In the genomic region with DNA sequence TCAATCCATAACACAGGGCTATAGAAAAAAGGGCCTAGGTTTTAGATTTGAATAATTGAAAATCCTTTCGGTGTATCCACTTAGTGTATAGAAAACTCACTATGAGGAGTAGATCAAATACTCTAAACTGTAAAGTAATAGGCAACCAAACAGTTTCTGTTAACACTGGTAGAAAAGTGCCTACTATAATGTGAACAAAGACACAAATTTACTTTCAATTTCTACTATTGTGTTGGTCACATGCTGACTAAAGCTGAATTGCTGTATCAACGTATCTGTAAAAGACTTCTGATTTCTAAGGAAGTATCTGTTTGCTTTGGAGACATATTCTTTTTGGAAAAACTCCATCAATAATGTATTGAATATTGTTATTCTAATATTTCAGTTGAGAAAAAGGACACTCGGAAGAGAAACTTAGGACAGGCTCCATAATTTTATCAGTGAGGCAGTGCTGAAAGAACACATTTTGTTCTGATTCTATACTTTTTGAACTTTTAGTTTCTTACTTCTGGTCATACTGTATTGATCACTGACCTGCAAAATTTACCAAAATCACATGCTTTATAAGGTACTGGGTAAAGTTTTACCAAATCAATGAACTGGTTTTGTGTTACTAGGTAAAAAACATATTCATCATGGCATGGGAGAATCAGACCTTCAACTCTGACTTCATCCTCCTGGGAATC, we compare ENCODE assay signal across 10 cellular contexts. TPM values are rescaled to one million over a fixed set of nuclear protein-coding genes. Genes with fewer than 3 reads are reported as not detected.
"Had no signal": no experiment of that assay in that cellular context is flagged by ENCODE, and none has a peak within 500 bp of the region (broad histone marks: within the 10 kb centered on the region; RNA-seq: fewer than 3 reads in every experiment).

A gene with protein sequence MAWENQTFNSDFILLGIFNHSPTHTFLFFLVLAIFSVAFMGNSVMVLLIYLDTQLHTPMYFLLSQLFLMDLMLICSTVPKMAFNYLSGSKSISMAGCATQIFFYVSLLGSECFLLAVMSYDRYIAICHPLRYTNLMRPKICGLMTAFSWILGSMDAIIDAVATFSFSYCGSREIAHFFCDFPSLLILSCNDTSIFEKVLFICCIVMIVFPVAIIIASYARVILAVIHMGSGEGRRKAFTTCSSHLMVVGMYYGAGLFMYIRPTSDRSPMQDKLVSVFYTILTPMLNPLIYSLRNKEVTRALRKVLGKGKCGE (plus strand): TSS at position 636 of the 686 bp plus-strand sequence. CDS start 0 bp downstream, at position 636.

- DNase-seq: GM23248, GOT3, H7, IMR-90, KG1 had no signal

- ATAC-seq: HCT116, K562 had no signal

- H3K4me3 ChIP-seq: GM23248, HAP-1, K562 had no signal

- H3K9me3 ChIP-seq: HAP-1 had no signal

- H3K36me3 ChIP-seq: HAP-1 had no signal

- H3K9ac ChIP-seq: GM23248 had no signal

- H3K4me1 ChIP-seq: HAP-1 had no signal

- H2AFZ ChIP-seq: GM23248 had no signal

- H3K27ac ChIP-seq: GM23248 had no signal

RNA-seq across cellular contexts. Expression of the gene that starts here (rescaled TPM):
- total RNA-seq: GM23248, H4, H7, HT-29, IMR-90, K562 had no signal
